8 cellular contexts compared by ENCODE assay signal in genomic region chr2:97094772-97095611, GRCh38. TPM values are rescaled to one million over a fixed set of nuclear protein-coding genes. Genes with fewer than 3 reads are reported as not detected.
DNase-seq lines count a peak whose midpoint lies in the region; ATAC-seq and TF ChIP-seq lines count a peak whose summit lies in the region.
"Not testable (repeated sequence)": the region's sequence is repeated elsewhere in the genome, so short reads cannot be mapped to it uniquely, and the experiment has no call there.

Gene FAHD2B (minus strand): TSS chr2:97094882. CDS start chr2:97091706, 3,176 bp downstream.

- ATAC-seq in GM19351 (IDR thresholded peaks at IDR 0.05; ENCODE audit: unreplicated experiment) (peak; percentile 94), HG03354 (IDR thresholded peaks at IDR 0.05; ENCODE audit: poor library complexity, severe bottlenecking, unreplicated experiment) (peak; percentile 93)

- peak within 1 kb of the TSS; percentile 40 for H3K4me3 ChIP-seq in AG10803 (ENCODE audit: low read length)
- peak within 1 kb of the TSS; percentile 30 for H3K4me3 ChIP-seq in kidney epithelial cell (ENCODE audit: low read depth, low read length)

- not testable (repeated sequence) for H3K27me3 ChIP-seq in kidney epithelial cell (ENCODE audit: control insufficient read depth, insufficient read depth, low read length)

- TF ChIP-seq CTCF in AG10803 (conservative IDR thresholded peaks at IDR 0.05; ENCODE audit: low read length); kidney epithelial cell (IDR thresholded peaks at IDR 0.05; ENCODE audit: insufficient read depth, low read length, poor library complexity, severe bottlenecking): not testable (repeated sequence)

- DNase-seq in AG10803 (ENCODE audit: low read depth) (peak; percentile 42), NCI-H526 treated with DMSO at 0.1 percent for 48 hours (lab: John Stamatoyannopoulos, UW) (peak; percentile 15), cerebellar cortex (ENCODE audit: low spot score) (peak; percentile 72)
- peak; percentile 88 for DNase-seq in activated CD4-positive, alpha-beta T cell treated with anti-CD3 and anti-CD28 coated beads, Interleukin-2, amount 50 U/mL, for 1 hour
- not testable (repeated sequence) for DNase-seq in kidney epithelial cell (ENCODE audit: low read depth)
- peak; percentile 74 to 80 for DNase-seq in stimulated activated CD4-positive, alpha-beta T cell treated with anti-CD3 and anti-CD28 coated beads, Interleukin-15, amount 100 ng/mL, for 48 hours (ENCODE audit: low read depth in 2 of 2)

- H3K36me3 ChIP-seq in kidney epithelial cell (ENCODE audit: control insufficient read depth, insufficient read depth, low read length), result not testable (repeated sequence)

RNA-seq across cellular contexts. Expression of gene FAHD2B, which starts in this region (rescaled TPM):
- total RNA-seq in kidney epithelial cell, result 19.5 and 22.4 TPM in 2 replicates
